In genomic region chr1:38772026-38772425, GRCh38 we compare ENCODE assay signal across 15 cellular contexts.
DNase-seq lines count a peak whose midpoint lies in the region; ATAC-seq, FAIRE-seq and TF ChIP-seq lines count a peak whose summit lies in the region.
"Had no signal": no experiment of that assay in that cellular context is flagged by ENCODE, and none has a peak within 500 bp of the region (broad histone marks: within the 10 kb centered on the region; RNA-seq: fewer than 3 reads in every experiment).

No MANE protein-coding gene starts in this region.

- H3K4me2 ChIP-seq in BLaER1 (peak overlapping the region; percentile 44), H1 (ENCODE audit: insufficient read depth in 1 of 2, low read depth in 2 of 2, low read length in 2 of 2) (no peak overlapping the region), neural progenitor cell (no peak overlapping the region)

- H3K27me3 ChIP-seq in BLaER1 (no peaks in the 10 kb centered on the region), H1 (replicated peaks in 1 of 4; ENCODE audit: control insufficient read depth in 3 of 4, extremely low read depth in 1 of 4, insufficient read depth in 3 of 4, low read length in 3 of 4) (no peaks in the 10 kb centered on the region), neural progenitor cell (no peaks in the 10 kb centered on the region)

- no peak overlapping the region for H3K56ac ChIP-seq in H1 (replicated peaks; ENCODE audit: insufficient read length, low read depth, low read length)

- no peaks in the 10 kb centered on the region for H3K79me1 ChIP-seq in H1 (ENCODE audit: low read depth, low read length)

- no peaks in the 10 kb centered on the region for H3F3A ChIP-seq in neural progenitor cell (ENCODE audit: low read depth)

- no peak overlapping the region for H3K23ac ChIP-seq in H1 (ENCODE audit: insufficient read length)

- H3K36me3 ChIP-seq in BLaER1 = no peaks in the 10 kb centered on the region
- H3K36me3 ChIP-seq in HEK293 (ENCODE audit: control insufficient read depth in 2 of 2, insufficient read depth in 1 of 2, low read length in 2 of 2) = no peaks in the 10 kb centered on the region
- H3K36me3 ChIP-seq in H1 (ENCODE audit: control insufficient read depth in 2 of 4, insufficient read depth in 4 of 4, low read length in 3 of 4) = no peaks in the 10 kb centered on the region
- no peaks in the 10 kb centered on the region for H3K36me3 ChIP-seq in neural progenitor cell
- H3K36me3 ChIP-seq: HAP-1 had no signal

- no peak overlapping the region for H4K5ac ChIP-seq in H1 (ENCODE audit: insufficient read length, low read depth, low read length)

- H3K36me3 Mint-ChIP-seq in neural progenitor cell = no peaks in the 10 kb centered on the region

- no peak for TF ChIP-seq RAD21 in H1 (IDR thresholded peaks at IDR 0.05 in 1 of 2, conservative IDR thresholded peaks at IDR 0.05 in 1 of 2; ENCODE audit: low read depth in 2 of 2, low read length in 2 of 2)

- no peaks in the 10 kb centered on the region for H3K23me2 ChIP-seq in H1 (ENCODE audit: low read depth, low read length)

- H3K18ac ChIP-seq in H1 (ENCODE audit: extremely low read depth, low read length) = no peak overlapping the region

- DNase-seq in H1 (ENCODE audit: low read depth in 1 of 2, low spot score in 2 of 2) (no peak), neural progenitor cell (ENCODE audit: low spot score) (no peak), NCI-H1092 (lab: John Stamatoyannopoulos, UW) (no peak), DMS 273 treated with DMSO at 0.1 percent for 48 hours (lab: John Stamatoyannopoulos, UW) (no peak)
- DNase-seq: AML-193; C1 segment of cervical spinal cord; CD4-positive, alpha-beta T cell; DND-41; GM23248; HFFc6 had no signal

- no peaks in the 10 kb centered on the region for H4K20me1 ChIP-seq in BLaER1
- no peaks in the 10 kb centered on the region for H4K20me1 ChIP-seq in H1 (replicated peaks in 1 of 2; ENCODE audit: control insufficient read depth in 1 of 2, insufficient read depth in 2 of 2, low read length in 2 of 2)
- H4K20me1 ChIP-seq in neural progenitor cell (ENCODE audit: low read depth) = no peaks in the 10 kb centered on the region

- no peak overlapping the region for H4K8ac ChIP-seq in H1 (ENCODE audit: extremely low read depth, insufficient read depth, low read length)

- TF ChIP-seq POLR2A in H1 (IDR thresholded peaks at IDR 0.05; ENCODE audit: control extremely low read depth in 1 of 2, low read depth in 2 of 2, low read length in 2 of 2) = no peak

- no peak overlapping the region for H3K14ac ChIP-seq in H1 (ENCODE audit: insufficient read length)

- peaks cover 3% of the 10 kb centered on the region for H3K9me3 Mint-ChIP-seq in neural progenitor cell
- H3K9me3 Mint-ChIP-seq: CD4-positive, alpha-beta T cell had no signal

- CTCF ChIA-PET in HEK293 (lab: Yijun Ruan, JAX) (no interaction called here), H1 (lab: Charles Lee; ENCODE audit: partially characterized antibody) (interaction anchor here (0.7 kb wide), 1 partner anchor 65 kb away, joined by 3 read pairs; no protein-coding TSS in a partner anchor)

- peaks cover 54% of the 10 kb centered on the region for H3K4me1 ChIP-seq in BLaER1
- peaks cover 5% of the 10 kb centered on the region; the same call in 1 of the 2 replicates for H3K4me1 ChIP-seq in HEK293 (ENCODE audit: control insufficient read depth, insufficient read depth, low read length)
- no peaks in the 10 kb centered on the region; a peak in 2 of 7 replicates for H3K4me1 ChIP-seq in H1 (replicated peaks in 1 of 4; ENCODE audit: control insufficient read depth in 3 of 4, insufficient read depth in 4 of 4, low read length in 3 of 4)
- no peaks in the 10 kb centered on the region for H3K4me1 ChIP-seq in neural progenitor cell
- H3K4me1 ChIP-seq: HAP-1 had no signal

- H2AFZ ChIP-seq in H1 (ENCODE audit: low read length) = no peak overlapping the region
- peak overlapping the region; percentile 5 for H2AFZ ChIP-seq in neural progenitor cell (replicated peaks)
- H2AFZ ChIP-seq: GM23248 had no signal

- H3K4ac ChIP-seq in H1 (replicated peaks; ENCODE audit: insufficient read length, low read depth, low read length) = no peak overlapping the region

- no peak for TF ChIP-seq EP300 in H1 (IDR thresholded peaks at IDR 0.05; ENCODE audit: borderline replicate concordance in 1 of 2, low read depth in 2 of 2, low read length in 2 of 2)

- FAIRE-seq in H1 (lab: Jason Lieb, UNC) = peak; percentile 65

- H2BK120ac ChIP-seq in H1 (replicated peaks; ENCODE audit: low read depth, low read length) = no peak overlapping the region

- no peak overlapping the region for H4K91ac ChIP-seq in H1 (replicated peaks; ENCODE audit: insufficient read length, low read length)

- peaks cover 8% of the 10 kb centered on the region for H3K27me3 Mint-ChIP-seq in neural progenitor cell (ENCODE audit: insufficient read depth, low read depth)

- no peak overlapping the region for H3K27ac ChIP-seq in BLaER1
- H3K27ac ChIP-seq in HEK293 (ENCODE audit: extremely low read depth, low read depth, low read length) = no peak overlapping the region
- no peak overlapping the region for H3K27ac ChIP-seq in H1 (ENCODE audit: low read depth, low read length)
- H3K27ac ChIP-seq in neural progenitor cell = no peak overlapping the region
- H3K27ac ChIP-seq: 22Rv1, GM23248 had no signal

- H2BK12ac ChIP-seq in H1 (ENCODE audit: low read depth, low read length) = 0 out of 2 replicates have a peak overlapping the region, but pooled peaks have one; percentile 31

- peaks cover 6% of the 10 kb centered on the region for H3K4me1 Mint-ChIP-seq in neural progenitor cell

- H2BK5ac ChIP-seq in H1 (ENCODE audit: low read depth, low read length) = no peak overlapping the region

- ATAC-seq in GM21825 (IDR thresholded peaks at IDR 0.05; ENCODE audit: unreplicated experiment) = no peak

- H3K4me3 Mint-ChIP-seq in neural progenitor cell = no peak overlapping the region
- H3K4me3 Mint-ChIP-seq: CD4-positive, alpha-beta T cell; HFFc6 had no signal

- POLR2A ChIA-PET in HEK293 (lab: Yijun Ruan, JAX) = no interaction called here
- POLR2A ChIA-PET in H1 (lab: Charles Lee; ENCODE audit: partially characterized antibody) = no interaction called here

- H3K9me3 ChIP-seq in BLaER1 = no peaks in the 10 kb centered on the region
- no peaks in the 10 kb centered on the region for H3K9me3 ChIP-seq in HEK293 (ENCODE audit: control insufficient read depth, insufficient read depth, low read depth, low read length)
- H3K9me3 ChIP-seq in H1 (ENCODE audit: insufficient read depth in 2 of 2, low read depth in 1 of 2, low read length in 1 of 2) = no peaks in the 10 kb centered on the region
- H3K9me3 ChIP-seq in neural progenitor cell (ENCODE audit: low read depth) = no peaks in the 10 kb centered on the region
- H3K9me3 ChIP-seq: HAP-1 had no signal

- TF ChIP-seq CTCF in HEK293 (tag by site-specific recombination; IDR thresholded peaks at IDR 0.05) (no peak), H1 (IDR thresholded peaks at IDR 0.05; ENCODE audit: control extremely low read depth in 1 of 3, insufficient read depth in 1 of 3, low read depth in 1 of 3, low read length in 3 of 3) (no peak), neural progenitor cell (IDR thresholded peaks at IDR 0.05) (no peak)

- no peaks in the 10 kb centered on the region for H3K79me2 ChIP-seq in H1 (ENCODE audit: control insufficient read depth in 1 of 2, insufficient read depth in 2 of 2, low read length in 2 of 2)
- H3K79me2 ChIP-seq in neural progenitor cell (ENCODE audit: low read depth) = no peaks in the 10 kb centered on the region

- no peak overlapping the region for H2BK20ac ChIP-seq in H1 (ENCODE audit: low read length)

- no peak overlapping the region for H2BK15ac ChIP-seq in H1 (ENCODE audit: low read length)

- no peak overlapping the region for H3K9ac ChIP-seq in BLaER1
- H3K9ac ChIP-seq in H1 (replicated peaks in 1 of 4; ENCODE audit: extremely low read depth in 1 of 4, low read depth in 3 of 4, low read length in 3 of 4) = no peak overlapping the region
- H3K9ac ChIP-seq in neural progenitor cell = no peak overlapping the region
- H3K9ac ChIP-seq: GM23248 had no signal

- H3K27ac Mint-ChIP-seq in neural progenitor cell = no peak overlapping the region
- H3K27ac Mint-ChIP-seq: CD4-positive, alpha-beta T cell; HFFc6 had no signal

- H3K4me3 ChIP-seq in BLaER1 (no peak overlapping the region), HEK293 (ENCODE audit: low read depth, low read length) (no peak overlapping the region), H1 (ENCODE audit: extremely low read depth in 1 of 4, insufficient read depth in 2 of 4, low read depth in 3 of 4, low read length in 4 of 4) (no peak overlapping the region), neural progenitor cell (no peak overlapping the region)
- H3K4me3 ChIP-seq: GM23248, HAP-1 had no signal

- 85% methylated on average over 4 of the region's 4 CpGs; no CpG with 5 or more reads in 1 of the 2 experiments for WGBS in H1 (ENCODE audit: extremely low coverage in 1 of 2, insufficient coverage in 1 of 2, insufficient read length in 1 of 2, insufficient replicate concordance in 2 of 2, low coverage in 1 of 2, low lambda C conversion rate in 2 of 2, missing lambda C conversion rate in 1 of 2), 2 experiments

- no peak overlapping the region for H2AK5ac ChIP-seq in H1 (ENCODE audit: low read depth, low read length)

TF ChIP-seq in HEK293, 187 proteins besides CTCF, POLR2A, EP300 and RAD21 (continues in another document):
- no peak for TF ChIP-seq ZNF335 (tag by site-specific recombination; conservative IDR thresholded peaks at IDR 0.05)
- no peak for TF ChIP-seq ZNF600 (tag by site-specific recombination; IDR thresholded peaks at IDR 0.05)
- TF ChIP-seq ZNF423 (tag by site-specific recombination; IDR thresholded peaks at IDR 0.05) = no peak

TF ChIP-seq in H1, 55 proteins besides CTCF, POLR2A, EP300 and RAD21:
- TF ChIP-seq KDM4A (IDR thresholded peaks at IDR 0.05; ENCODE audit: low read depth, low read length, severe bottlenecking) = no peak
- no peak for TF ChIP-seq RNF2 (IDR thresholded peaks at IDR 0.05; ENCODE audit: borderline replicate concordance, low read depth, low read length, missing control alignments, poor library complexity, severe bottlenecking)
- TF ChIP-seq EZH2 (IDR thresholded peaks at IDR 0.05; ENCODE audit: low read depth, low read length, severe bottlenecking) = no peak
- TF ChIP-seq KDM5A (IDR thresholded peaks at IDR 0.05; ENCODE audit: low read length) = no peak
- no peak for TF ChIP-seq CBX5 (IDR thresholded peaks at IDR 0.05; ENCODE audit: low read depth, low read length)
- TF ChIP-seq, protein P1, sequence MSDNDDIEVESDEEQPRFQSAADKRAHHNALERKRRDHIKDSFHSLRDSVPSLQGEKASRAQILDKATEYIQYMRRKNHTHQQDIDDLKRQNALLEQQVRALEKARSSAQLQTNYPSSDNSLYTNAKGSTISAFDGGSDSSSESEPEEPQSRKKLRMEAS (IDR thresholded peaks at IDR 0.05) = no peak
